15 cellular contexts compared by ENCODE assay signal in the genomic region with DNA sequence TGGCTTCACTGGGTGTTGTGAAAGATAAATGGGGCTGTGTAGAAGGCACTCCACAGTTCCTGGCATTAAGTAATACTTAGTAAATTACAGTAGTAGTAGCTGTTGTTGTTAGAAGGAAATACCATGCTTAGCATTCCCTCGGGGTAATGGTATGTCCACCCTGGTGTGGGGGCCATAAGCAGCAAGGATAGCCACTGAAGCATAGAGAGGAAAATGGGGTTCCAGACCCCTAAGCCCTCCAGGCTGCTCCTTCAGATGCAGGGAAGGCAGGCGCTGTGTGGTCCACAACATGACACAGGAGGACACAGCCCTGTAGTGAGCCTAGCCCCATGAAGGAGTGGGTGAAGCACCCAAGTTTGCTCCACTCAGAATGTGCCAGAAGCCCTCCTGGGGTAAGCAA. TPM values are rescaled to one million over a fixed set of nuclear protein-coding genes. Genes with fewer than 3 reads are reported as not detected.
"Had no signal": no experiment of that assay in that cellular context is flagged by ENCODE, and none has a peak within 500 bp of the region (broad histone marks: within the 10 kb centered on the region; RNA-seq: fewer than 3 reads in every experiment).

No MANE protein-coding gene starts in this region.

RNA-seq across cellular contexts. Expression of a gene that starts 50.6 kb away (rescaled TPM):
- total RNA-seq: activated CD4-positive, alpha-beta T cell treated with anti-CD3 and anti-CD28 coated beads for 36 hours; activated CD8-positive, alpha-beta memory T cell treated with anti-CD3 and anti-CD28 coated beads, Interleukin-2, amount 10 ng/mL, durations not matched to agents 7 days and 5 days; activated CD8-positive, alpha-beta T cell treated with anti-CD3 and anti-CD28 coated beads, Interleukin-2, amount 10 ng/mL, durations not matched to agents 7 days and 5 days; activated T-helper 2 cell treated with anti-CD3 and anti-CD28 coated beads, Interferon-gamma antibody, Interleukin-2, Interleukin-4, amounts not matched to agents 10 μg/mL and 5 μg/mL and 100 μg/mL, durations not matched to agents 14 hours and 24 hours and 36 hours; cardiac septum; left colon; lower leg skin; mononuclear cell; natural killer cell treated with Interleukin-12 subunit alpha and Interleukin-12 subunit beta and Interleukin-15 and Interleukin-18, amount 100 ng/mL, for 72 hours; omental fat pad; smooth muscle cell; suprapubic skin; T-helper 1 cell treated with Interleukin-12 subunit alpha and Interleukin-12 subunit beta and Interleukin-4 antibody, amounts not matched to agents 30 ng/mL and 1 ng/mL, for 36 hours; tibial nerve; urinary bladder had no signal
- polyA plus RNA-seq: smooth muscle cell, urinary bladder had no signal
